In genomic region chr13:81394605-81395004, GRCh38 we compare ENCODE assay signal across 20 cellular contexts.
"Had no signal": no experiment of that assay in that cellular context is flagged by ENCODE, and none has a peak within 500 bp of the region (broad histone marks: within the 10 kb centered on the region; RNA-seq: fewer than 3 reads in every experiment).

No MANE protein-coding gene starts in this region.

- H3K4me1 Mint-ChIP-seq: activated B cell treated with CpG ODN at 0.5 μM for 24 hours; activated CD4-positive, alpha-beta T cell treated with anti-CD3 and anti-CD28 coated beads, Interleukin-2, amount 10 ng/mL, durations not matched to agents 24 days and 14 days; activated naive CD4-positive, alpha-beta T cell treated with anti-CD3 and anti-CD28 coated beads, Interleukin-2, amount 10 ng/mL, durations not matched to agents 7 days and 5 days; central memory CD8-positive, alpha-beta T cell; stimulated activated naive B cell treated with anti-CD40 and anti-IgM and Interleukin-4, amounts not matched to agents 10 μg/mL and 1 μg/mL and 100 μg/mL, for 72 hours had no signal

- H3K27ac Mint-ChIP-seq: activated B cell treated with CpG ODN at 0.5 μM for 24 hours; activated CD4-positive, alpha-beta T cell treated with anti-CD3 and anti-CD28 coated beads, Interleukin-2, amount 10 ng/mL, durations not matched to agents 24 days and 14 days; activated CD8-positive, alpha-beta T cell treated with anti-CD3 and anti-CD28 coated beads, Interleukin-2, amount 10 ng/mL, durations not matched to agents 7 days and 5 days; activated naive CD4-positive, alpha-beta T cell treated with anti-CD3 and anti-CD28 coated beads, Interleukin-2, amount 10 ng/mL, durations not matched to agents 7 days and 5 days; stimulated activated naive B cell treated with anti-CD40 and anti-IgM and Interleukin-4, amounts not matched to agents 10 μg/mL and 1 μg/mL and 100 μg/mL, for 72 hours; T-helper 2 cell treated with Interferon-gamma antibody and Interleukin-4, amounts not matched to agents 5 μg/mL and 100 μg/mL, for 36 hours had no signal

- H3K27ac ChIP-seq: brain microvascular endothelial cell, coronary artery, neutrophil, pancreas, SK-N-MC, spleen, thoracic aorta had no signal

- H3K9me3 ChIP-seq: neutrophil, pancreas, thoracic aorta had no signal

- H3K36me3 Mint-ChIP-seq: activated naive CD4-positive, alpha-beta T cell treated with anti-CD3 and anti-CD28 coated beads, Interleukin-2, amount 10 ng/mL, durations not matched to agents 7 days and 5 days; stimulated activated naive B cell treated with anti-CD40 and anti-IgM and Interleukin-4, amounts not matched to agents 10 μg/mL and 1 μg/mL and 100 μg/mL, for 72 hours had no signal

- H3K36me3 ChIP-seq: brain microvascular endothelial cell, neutrophil, pancreas, spleen, thoracic aorta had no signal

- H3K27me3 ChIP-seq: brain microvascular endothelial cell, neutrophil, pancreas, spleen had no signal

- DNase-seq: activated B cell treated with CpG ODN at 0.5 μM for 24 hours; activated CD4-positive, alpha-beta T cell treated with anti-CD3 and anti-CD28 coated beads, Interleukin-2, amount 10 ng/mL, durations not matched to agents 24 days and 14 days; activated CD8-positive, alpha-beta T cell treated with anti-CD3 and anti-CD28 coated beads, Interleukin-2, amount 10 ng/mL, durations not matched to agents 7 days and 5 days; activated naive CD4-positive, alpha-beta T cell treated with anti-CD3 and anti-CD28 coated beads, Interleukin-2, amount 10 ng/mL, durations not matched to agents 7 days and 5 days; activated T-cell treated with anti-CD3 and anti-CD28 coated beads, Interleukin-2, amount 50 U/mL, for 4 hours; aorta; brain microvascular endothelial cell; erythroblast; head of caudate nucleus; left ventricle myocardium superior; pancreas; spleen; stimulated activated naive B cell treated with anti-CD40 and anti-IgM and Interleukin-4, amounts not matched to agents 10 μg/mL and 1 μg/mL and 100 μg/mL, for 72 hours had no signal

- H3K4me1 ChIP-seq: pancreas, spleen had no signal

- ATAC-seq: activated CD8-positive, alpha-beta T cell treated with anti-CD3 and anti-CD28 coated beads, Interleukin-2, amount 10 ng/mL, durations not matched to agents 7 days and 5 days; activated T-cell treated with anti-CD3 and anti-CD28 coated beads, Interleukin-2, amount 50 U/mL, for 4 hours; left ventricle myocardium superior; sciatic nerve; stimulated activated naive B cell treated with anti-CD40 and anti-IgM and Interleukin-4, amounts not matched to agents 10 μg/mL and 1 μg/mL and 100 μg/mL, for 72 hours had no signal

- H3K27me3 Mint-ChIP-seq: activated B cell treated with CpG ODN at 0.5 μM for 24 hours; activated CD4-positive, alpha-beta T cell treated with anti-CD3 and anti-CD28 coated beads, Interleukin-2, amount 10 ng/mL, durations not matched to agents 24 days and 14 days; activated naive CD4-positive, alpha-beta T cell treated with anti-CD3 and anti-CD28 coated beads, Interleukin-2, amount 10 ng/mL, durations not matched to agents 7 days and 5 days; central memory CD8-positive, alpha-beta T cell; stimulated activated naive B cell treated with anti-CD40 and anti-IgM and Interleukin-4, amounts not matched to agents 10 μg/mL and 1 μg/mL and 100 μg/mL, for 72 hours had no signal

- H3K4me3 ChIP-seq: coronary artery, pancreas, SK-N-MC, spleen, thoracic aorta had no signal

- H3K4me3 Mint-ChIP-seq: activated B cell treated with CpG ODN at 0.5 μM for 24 hours; activated CD4-positive, alpha-beta T cell treated with anti-CD3 and anti-CD28 coated beads, Interleukin-2, amount 10 ng/mL, durations not matched to agents 24 days and 14 days; activated CD8-positive, alpha-beta T cell treated with anti-CD3 and anti-CD28 coated beads, Interleukin-2, amount 10 ng/mL, durations not matched to agents 7 days and 5 days; activated naive CD4-positive, alpha-beta T cell treated with anti-CD3 and anti-CD28 coated beads, Interleukin-2, amount 10 ng/mL, durations not matched to agents 7 days and 5 days; activated T-cell treated with anti-CD3 and anti-CD28 coated beads, Interleukin-2, amount 50 U/mL, for 4 hours; central memory CD8-positive, alpha-beta T cell; stimulated activated naive B cell treated with anti-CD40 and anti-IgM and Interleukin-4, amounts not matched to agents 10 μg/mL and 1 μg/mL and 100 μg/mL, for 72 hours; T-helper 2 cell treated with Interferon-gamma antibody and Interleukin-4, amounts not matched to agents 5 μg/mL and 100 μg/mL, for 36 hours had no signal
